In the genomic region with DNA sequence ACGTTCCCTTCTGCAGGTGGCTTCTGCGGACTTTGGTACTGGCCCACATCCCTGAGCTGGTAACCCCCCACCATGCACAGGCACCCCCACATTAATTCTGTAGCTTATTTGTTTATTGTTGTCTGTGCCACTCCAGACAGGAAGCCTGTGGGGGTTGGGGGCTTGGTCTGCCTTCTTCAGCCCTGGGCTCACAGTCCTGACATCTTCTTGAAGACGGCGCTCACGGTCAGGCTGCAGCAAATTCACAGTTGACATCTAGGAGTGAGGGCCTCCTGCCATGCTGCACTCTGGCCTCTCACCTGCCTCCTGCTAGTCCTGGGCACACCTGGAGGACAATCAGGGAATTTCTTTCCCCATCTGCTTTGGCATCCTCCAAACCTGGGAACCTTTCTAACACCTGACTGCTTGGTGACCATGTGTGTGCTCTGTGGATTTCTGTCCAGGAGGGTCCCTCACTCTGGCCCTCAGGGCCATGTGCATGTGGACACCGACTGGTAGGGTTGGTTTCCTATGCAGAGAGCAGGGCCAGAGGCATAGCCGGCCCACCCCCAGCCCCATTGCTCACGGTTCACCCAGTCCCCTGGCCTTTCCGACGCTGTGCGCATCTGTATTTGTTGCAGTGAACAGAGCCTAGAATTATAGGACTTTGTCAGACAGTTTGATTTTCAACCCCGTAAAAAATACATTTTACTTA, we compare ENCODE assay signal across 16 cellular contexts.
A peak's percentile ranks its signal among the peaks of the same experiment; 100 is the strongest.
DNase-seq lines count a peak whose midpoint lies in the region; ATAC-seq and TF ChIP-seq lines count a peak whose summit lies in the region.
"Had no signal": no experiment of that assay in that cellular context is flagged by ENCODE, and none has a peak within 500 bp of the region (broad histone marks: within the 10 kb centered on the region; RNA-seq: fewer than 3 reads in every experiment).

No MANE protein-coding gene starts in this region.

- peaks cover 78% of the 10 kb centered on the region for H3K4me1 Mint-ChIP-seq in activated naive CD8-positive, alpha-beta T cell (ENCODE audit: low read depth)
- H3K4me1 Mint-ChIP-seq in naive thymus-derived CD8-positive, alpha-beta T cell: peaks cover 55 to 88% (median 86%) of the 10 kb centered on the region in 4 donors
- peaks cover 17% of the 10 kb centered on the region; the same call in 1 of the 2 replicates for H3K4me1 Mint-ChIP-seq in HFFc6 (ENCODE audit: low read depth)

- H3K27ac ChIP-seq in BLaER1: peak overlapping the region; percentile 35; the same call in 1 of the 2 replicates
- H3K27ac ChIP-seq: breast epithelium, foreskin keratinocyte, skin epidermis had no signal

- ATAC-seq in naive thymus-derived CD8-positive, alpha-beta T cell: peak in 1 of 2 donors; percentile 11
- ATAC-seq in HG03520 (IDR thresholded peaks at IDR 0.05; ENCODE audit: unreplicated experiment): no peak
- ATAC-seq: foreskin keratinocyte had no signal

- no peaks in the 10 kb centered on the region for H3K27me3 ChIP-seq in BLaER1
- H3K27me3 ChIP-seq: breast epithelium, foreskin keratinocyte had no signal

- no peak overlapping the region for H3K4me3 ChIP-seq in BLaER1
- H3K4me3 ChIP-seq in Jurkat, Clone E6-1 (ENCODE audit: low read length): peak overlapping the region; percentile 21
- H3K4me3 ChIP-seq: breast epithelium, skin epidermis had no signal

- H3K36me3 Mint-ChIP-seq in activated naive CD8-positive, alpha-beta T cell: peaks cover 9% of the 10 kb centered on the region
- H3K36me3 Mint-ChIP-seq in naive thymus-derived CD8-positive, alpha-beta T cell: peaks cover 0 to 4% (median 4%) of the 10 kb centered on the region in 3 donors
- H3K36me3 Mint-ChIP-seq in HFFc6 (ENCODE audit: low read depth): no peaks in the 10 kb centered on the region

- peak overlapping the region; percentile 67 for H3K4me3 Mint-ChIP-seq in activated naive CD8-positive, alpha-beta T cell
- H3K4me3 Mint-ChIP-seq in naive thymus-derived CD8-positive, alpha-beta T cell: peak overlapping the region; percentile 62 to 87 (median 82)
- no peak overlapping the region for H3K4me3 Mint-ChIP-seq in HFFc6

- TF ChIP-seq CTCF in HFFc6 (IDR thresholded peaks at IDR 0.05): no peak

- H3K4me2 ChIP-seq in BLaER1: peak overlapping the region; percentile 77

- peak overlapping the region; percentile 75 for H3K27ac Mint-ChIP-seq in activated naive CD8-positive, alpha-beta T cell
- H3K27ac Mint-ChIP-seq in naive thymus-derived CD8-positive, alpha-beta T cell: peak overlapping the region; percentile 88 to 96 (median 93)
- H3K27ac Mint-ChIP-seq in HFFc6: no peak overlapping the region; the same call in 1 of the 2 replicates

- no peaks in the 10 kb centered on the region for H3K9me3 ChIP-seq in BLaER1
- H3K9me3 ChIP-seq: breast epithelium had no signal

- no peak overlapping the region for H3K9ac ChIP-seq in BLaER1

- H3K4me1 ChIP-seq in BLaER1: peaks cover 28% of the 10 kb centered on the region
- H3K4me1 ChIP-seq: breast epithelium, foreskin keratinocyte had no signal

- DNase-seq in Jurkat, Clone E6-1 (ENCODE audit: low read depth, low spot score): no peak
- peak in 1 of 10 donors; percentile 15 for DNase-seq in naive thymus-derived CD8-positive, alpha-beta T cell
- DNase-seq in HFFc6 (no peak), amniotic stem cell (lab: John Stamatoyannopoulos, UW) (no peak), NCI-H1048 (lab: John Stamatoyannopoulos, UW) (no peak)
- DNase-seq: activated CD4-positive, alpha-beta T cell treated with anti-CD3 and anti-CD28 coated beads, Interleukin-2, amount 50 U/mL, for 1 hour; activated effector memory CD4-positive, alpha-beta T cell treated with anti-CD3 and anti-CD28 coated beads, Interleukin-2, amount 50 U/mL, for 16 hours; foreskin keratinocyte; H7; NCI-H1694 treated with DMSO at 0.1 percent for 48 hours; NCI-H524 treated with DMSO at 0.1 percent for 48 hours had no signal

- no peaks in the 10 kb centered on the region for H3K9me3 Mint-ChIP-seq in activated naive CD8-positive, alpha-beta T cell (ENCODE audit: low read depth)
- no peaks in the 10 kb centered on the region for H3K9me3 Mint-ChIP-seq in naive thymus-derived CD8-positive, alpha-beta T cell
- H3K9me3 Mint-ChIP-seq in HFFc6: peaks cover 4% of the 10 kb centered on the region

- no peaks in the 10 kb centered on the region for H3K27me3 Mint-ChIP-seq in activated naive CD8-positive, alpha-beta T cell
- H3K27me3 Mint-ChIP-seq in naive thymus-derived CD8-positive, alpha-beta T cell: peaks cover 0 to 1% (median 0%) of the 10 kb centered on the region in 5 donors
- no peaks in the 10 kb centered on the region; the same call in none of the 2 replicates for H3K27me3 Mint-ChIP-seq in HFFc6 (ENCODE audit: insufficient read depth)

- no peaks in the 10 kb centered on the region for H3K36me3 ChIP-seq in BLaER1
- H3K36me3 ChIP-seq: breast epithelium had no signal

- peaks cover 22% of the 10 kb centered on the region for H4K20me1 ChIP-seq in BLaER1

- POLR2A ChIA-PET in naive thymus-derived CD8-positive, alpha-beta T cell (lab: Charles Lee): interaction anchor here (0.7 to 2.1 kb wide), 9 partner anchors 8 to 69 kb away, joined by 3 to 12 read pairs (median 4); a partner anchor contains a TSS
